ENCODE assay signal across 1 cellular context in the genomic region with DNA sequence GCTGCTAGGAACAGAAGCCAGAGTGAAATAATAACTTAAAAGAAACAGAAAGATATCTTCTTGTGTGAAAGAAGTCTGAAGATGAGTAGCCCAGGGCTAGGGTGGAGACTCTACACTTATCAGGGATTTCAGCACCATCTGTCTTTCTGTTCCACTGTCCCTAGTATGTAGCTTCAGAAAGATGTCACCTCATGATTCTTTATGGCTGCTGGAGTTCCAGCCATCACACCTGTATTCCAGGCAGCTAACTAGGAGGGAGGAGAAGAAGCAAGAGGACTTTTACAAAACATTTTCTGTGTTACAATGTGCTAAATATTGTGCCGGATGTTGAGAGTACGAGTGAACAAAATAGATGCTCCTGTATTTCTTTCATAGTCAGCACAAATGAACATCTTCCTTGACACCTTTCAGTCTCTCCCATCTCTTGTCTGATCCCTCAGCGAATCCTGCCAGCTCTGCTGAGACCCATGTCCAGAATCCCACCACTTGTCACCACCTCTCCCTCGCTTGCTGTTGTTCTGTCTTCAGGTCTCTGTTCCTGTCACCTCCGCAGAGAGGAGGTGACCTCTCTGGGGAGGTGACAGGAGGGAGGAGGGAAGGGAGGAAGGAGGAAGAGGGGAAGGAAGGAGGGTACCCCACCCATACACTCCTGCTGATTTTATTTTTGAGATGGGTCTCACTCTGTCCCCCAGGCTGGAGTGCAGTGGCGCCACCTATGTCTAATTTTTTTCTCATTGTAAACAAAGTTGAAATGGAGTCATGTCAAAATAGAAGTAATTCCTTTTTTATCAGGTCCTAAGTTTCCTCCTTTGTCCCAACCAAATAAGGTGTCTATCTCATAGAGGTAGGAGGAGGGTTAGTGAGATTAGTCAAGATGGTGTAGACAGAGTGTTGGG.
TF ChIP-seq lines count a peak whose summit lies in the region.

No MANE protein-coding gene starts in this region.

TF ChIP-seq in HEK293, 187 proteins besides CTCF, POLR2A, EP300 and RAD21:
- TF ChIP-seq, protein P1, sequence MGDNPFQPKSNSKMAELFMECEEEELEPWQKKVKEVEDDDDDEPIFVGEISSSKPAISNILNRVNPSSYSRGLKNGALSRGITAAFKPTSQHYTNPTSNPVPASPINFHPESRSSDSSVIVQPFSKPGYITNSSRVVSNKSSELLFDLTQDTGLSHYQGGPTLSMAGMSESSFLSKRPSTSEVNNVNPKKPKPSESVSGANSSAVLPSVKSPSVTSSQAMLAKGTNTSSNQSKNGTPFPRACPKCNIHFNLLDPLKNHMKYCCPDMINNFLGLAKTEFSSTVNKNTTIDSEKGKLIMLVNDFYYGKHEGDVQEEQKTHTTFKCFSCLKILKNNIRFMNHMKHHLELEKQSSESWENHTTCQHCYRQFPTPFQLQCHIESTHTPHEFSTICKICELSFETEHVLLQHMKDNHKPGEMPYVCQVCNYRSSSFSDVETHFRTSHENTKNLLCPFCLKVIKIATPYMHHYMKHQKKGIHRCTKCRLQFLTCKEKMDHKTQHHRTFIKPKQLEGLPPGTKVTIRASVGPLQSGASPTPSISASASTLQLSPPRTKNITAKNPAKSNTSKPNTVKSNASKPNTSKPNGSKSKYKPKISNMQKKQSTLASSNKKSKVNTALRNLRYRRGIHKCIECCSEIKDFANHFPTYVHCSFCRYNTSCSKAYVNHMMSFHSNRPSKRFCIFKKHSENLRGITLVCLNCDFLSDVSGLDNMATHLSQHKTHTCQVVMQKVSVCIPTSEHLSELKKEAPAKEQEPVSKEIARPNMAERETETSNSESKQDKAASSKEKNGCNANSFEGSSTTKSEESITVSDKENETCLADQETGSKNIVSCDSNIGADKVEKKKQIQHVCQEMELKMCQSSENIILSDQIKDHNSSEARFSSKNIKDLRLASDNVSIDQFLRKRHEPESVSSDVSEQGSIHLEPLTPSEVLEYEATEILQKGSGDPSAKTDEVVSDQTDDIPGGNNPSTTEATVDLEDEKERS (tag by site-specific recombination; IDR thresholded peaks at IDR 0.05), result 0 out of 2 replicates have a peak, but pooled peaks have one; percentile 54
- no peak for TF ChIP-seq KLF10 (tag by site-specific recombination; IDR thresholded peaks at IDR 0.05)
- peak; percentile 70 for TF ChIP-seq SETDB1 (IDR thresholded peaks at IDR 0.05; ENCODE audit: insufficient read length, low read length)
- no peak for TF ChIP-seq ZNF157 (tag by site-specific recombination; IDR thresholded peaks at IDR 0.05)
